Comparison of ENCODE assay signal across 8 cellular contexts in genomic region chr21:28745131-28746055, GRCh38.
DNase-seq lines count a peak whose midpoint lies in the region; ATAC-seq lines count a peak whose summit lies in the region.

No MANE protein-coding gene starts in this region.

- H3K27me3 Mint-ChIP-seq in CD4-positive, alpha-beta memory T cell: no peaks in the 10 kb centered on the region
- no peaks in the 10 kb centered on the region for H3K27me3 Mint-ChIP-seq in activated CD4-positive, alpha-beta memory T cell treated with anti-CD3 and anti-CD28 coated beads, Interleukin-2, amount 10 ng/mL, durations not matched to agents 7 days and 5 days

- no peak overlapping the region for H3K27ac ChIP-seq in CD4-positive, alpha-beta memory T cell (ENCODE audit: low read depth, low read length)
- H3K27ac ChIP-seq in effector memory CD4-positive, alpha-beta T cell (ENCODE audit: insufficient read depth, low read length, poor library complexity, severe bottlenecking): no peak overlapping the region

- peaks cover 0 to 2% (median 0%) of the 10 kb centered on the region in 8 donors for H3K9me3 Mint-ChIP-seq in CD4-positive, alpha-beta memory T cell
- H3K9me3 Mint-ChIP-seq in activated CD4-positive, alpha-beta memory T cell treated with anti-CD3 and anti-CD28 coated beads, Interleukin-2, amount 10 ng/mL, durations not matched to agents 7 days and 5 days: no peaks in the 10 kb centered on the region

- H3K4me3 ChIP-seq in CD4-positive, alpha-beta memory T cell (ENCODE audit: low read length in 2 of 2): peak overlapping the region; percentile 31 to 51
- peak overlapping the region; percentile 44 for H3K4me3 ChIP-seq in effector memory CD4-positive, alpha-beta T cell (ENCODE audit: insufficient read depth, low read depth, low read length, poor library complexity, severe bottlenecking)

- intact Hi-C loops in CD4-positive, alpha-beta memory T cell (cut with micrococcal nuclease): loop anchor here (1.0 to 2.0 kb wide), 5 partner anchors 195 to 1976 kb away; no protein-coding TSS in a partner anchor

- peaks cover 5% of the 10 kb centered on the region for H3K4me1 ChIP-seq in CD4-positive, alpha-beta memory T cell (ENCODE audit: insufficient read depth, low read length)
- H3K4me1 ChIP-seq in effector memory CD4-positive, alpha-beta T cell (ENCODE audit: control insufficient read depth, insufficient read depth, low read length, poor library complexity, severe bottlenecking): no peaks in the 10 kb centered on the region

- no peak overlapping the region for H3K27ac Mint-ChIP-seq in CD4-positive, alpha-beta memory T cell
- no peak overlapping the region for H3K27ac Mint-ChIP-seq in activated CD4-positive, alpha-beta memory T cell treated with anti-CD3 and anti-CD28 coated beads, Interleukin-2, amount 10 ng/mL, durations not matched to agents 7 days and 5 days

- H3K4me3 Mint-ChIP-seq in CD4-positive, alpha-beta memory T cell: no peak overlapping the region
- H3K4me3 Mint-ChIP-seq in activated CD4-positive, alpha-beta memory T cell treated with anti-CD3 and anti-CD28 coated beads, Interleukin-2, amount 10 ng/mL, durations not matched to agents 7 days and 5 days: no peak overlapping the region

- H3K36me3 ChIP-seq in CD4-positive, alpha-beta memory T cell (ENCODE audit: insufficient read depth, low read length): no peaks in the 10 kb centered on the region
- H3K36me3 ChIP-seq in effector memory CD4-positive, alpha-beta T cell (ENCODE audit: control insufficient read depth, insufficient read depth, low read length): no peaks in the 10 kb centered on the region

- ATAC-seq in GM19452 (IDR thresholded peaks at IDR 0.05; ENCODE audit: unreplicated experiment) (peak; percentile 87), HG03571 (IDR thresholded peaks at IDR 0.05; ENCODE audit: unreplicated experiment) (peak; percentile 85)

- H3K9me3 ChIP-seq in CD4-positive, alpha-beta memory T cell (ENCODE audit: control insufficient read depth in 1 of 2, low read length in 2 of 2): no peaks in the 10 kb centered on the region
- no peaks in the 10 kb centered on the region for H3K9me3 ChIP-seq in effector memory CD4-positive, alpha-beta T cell (ENCODE audit: control insufficient read depth, low read length)

- no peaks in the 10 kb centered on the region for H3K4me1 Mint-ChIP-seq in CD4-positive, alpha-beta memory T cell
- H3K4me1 Mint-ChIP-seq in activated CD4-positive, alpha-beta memory T cell treated with anti-CD3 and anti-CD28 coated beads, Interleukin-2, amount 10 ng/mL, durations not matched to agents 7 days and 5 days: no peaks in the 10 kb centered on the region

- H3K36me3 Mint-ChIP-seq in CD4-positive, alpha-beta memory T cell: no peaks in the 10 kb centered on the region
- H3K36me3 Mint-ChIP-seq in activated CD4-positive, alpha-beta memory T cell treated with anti-CD3 and anti-CD28 coated beads, Interleukin-2, amount 10 ng/mL, durations not matched to agents 7 days and 5 days (ENCODE audit: low read depth): no peaks in the 10 kb centered on the region

- POLR2A ChIA-PET in CD4-positive, alpha-beta memory T cell (lab: Charles Lee; ENCODE audit: partially characterized antibody): interaction anchor here (0.7 to 2.1 kb wide), 3 partner anchors 86 to 228 kb away, joined by 3 to 8 read pairs (median 4); a partner anchor contains a TSS
- POLR2A ChIA-PET in activated CD4-positive, alpha-beta memory T cell treated with anti-CD3 and anti-CD28 coated beads, Interleukin-2, amount 10 ng/mL, durations not matched to agents 7 days and 5 days (lab: Charles Lee): interaction anchor here (1.0 to 1.4 kb wide), 4 partner anchors 10 to 244 kb away, joined by 3 to 5 read pairs (median 3); a partner anchor contains a TSS

- CTCF ChIA-PET in CD4-positive, alpha-beta memory T cell (lab: Charles Lee; ENCODE audit: partially characterized antibody): interaction anchor here (0.6 to 5.5 kb wide), 64 partner anchors 9 to 1964 kb away, joined by 3 to 174 read pairs (median 4); a partner anchor contains a TSS
- CTCF ChIA-PET in activated CD4-positive, alpha-beta memory T cell treated with anti-CD3 and anti-CD28 coated beads, Interleukin-2, amount 10 ng/mL, durations not matched to agents 7 days and 5 days (lab: Charles Lee): interaction anchor here (0.7 to 3.9 kb wide), 59 partner anchors 9 to 1929 kb away, joined by 3 to 115 read pairs (median 4); a partner anchor contains a TSS

- DNase-seq in CD4-positive, alpha-beta memory T cell: peak; percentile 61 to 70 (median 65)
- DNase-seq in NCI-H748 treated with DMSO at 0.1 percent for 48 hours (lab: John Stamatoyannopoulos, UW) (peak; percentile 65), medulla oblongata (ENCODE audit: extremely low spot score) (peak; percentile 88)
- peak; percentile 70 for DNase-seq in activated CD4-positive, alpha-beta memory T cell treated with anti-CD3 and anti-CD28 coated beads, Interleukin-2, amount 10 ng/mL, durations not matched to agents 7 days and 5 days
- DNase-seq in effector memory CD4-positive, alpha-beta T cell: peak; percentile 26 to 47 (median 36)
- DNase-seq in stimulated activated CD4-positive, alpha-beta T cell treated with anti-CD3 and anti-CD28 coated beads, TNF-alpha, amount 100 ng/mL, for 48 hours (ENCODE audit: low read depth in 3 of 3): peak; percentile 45 to 54 (median 49)

- no peaks in the 10 kb centered on the region for H3K27me3 ChIP-seq in CD4-positive, alpha-beta memory T cell (ENCODE audit: insufficient read depth, low read length)
- no peaks in the 10 kb centered on the region for H3K27me3 ChIP-seq in effector memory CD4-positive, alpha-beta T cell (replicated peaks; ENCODE audit: control insufficient read depth, insufficient read depth, low read length, poor library complexity, severe bottlenecking)

Comparison
In these comparisons a context has a peak if more than half of its experiments do, and no peak if none do; other contexts are left out.
1. DNase-seq: peak in every context shown above with its lines; median percentile 88 in medulla oblongata; 70 in activated CD4-positive, alpha-beta memory T cell treated with anti-CD3 and anti-CD28 coated beads, Interleukin-2, amount 10 ng/mL, durations not matched to agents 7 days and 5 days; 65 in CD4-positive, alpha-beta memory T cell; 65 in NCI-H748 treated with DMSO at 0.1 percent for 48 hours; 49 in stimulated activated CD4-positive, alpha-beta T cell treated with anti-CD3 and anti-CD28 coated beads, TNF-alpha, amount 100 ng/mL, for 48 hours; 36 in effector memory CD4-positive, alpha-beta T cell.